Comparison of ENCODE assay signal across 30 cellular contexts in genomic region chr7:66664590-66665293, GRCh38. TPM values are rescaled to one million over a fixed set of nuclear protein-coding genes. Genes with fewer than 3 reads are reported as not detected.
A peak's percentile ranks its signal among the peaks of the same experiment; 100 is the strongest.
DNase-seq lines count a peak whose midpoint lies in the region; ATAC-seq, FAIRE-seq and TF ChIP-seq lines count a peak whose summit lies in the region.
"Had no signal": no experiment of that assay in that cellular context is flagged by ENCODE, and none has a peak within 500 bp of the region (broad histone marks: within the 10 kb centered on the region; RNA-seq: fewer than 3 reads in every experiment).

No MANE protein-coding gene starts in this region.

- peak overlapping the region in 1 of 9 donors; percentile 27 for H3K27ac Mint-ChIP-seq in naive thymus-derived CD4-positive, alpha-beta T cell
- H3K27ac Mint-ChIP-seq in HFFc6 = no peak overlapping the region
- H3K27ac Mint-ChIP-seq: activated CD4-positive, alpha-beta memory T cell treated with anti-CD3 and anti-CD28 coated beads, Interleukin-2, amount 10 ng/mL, durations not matched to agents 7 days and 5 days; dendritic cell treated with granulocyte-macrophage colony-stimulating factor and Interleukin-4, amounts not matched to agents 40 ng/mL and 50 ng/mL, for 4 days had no signal

- H3K9me3 Mint-ChIP-seq in naive thymus-derived CD4-positive, alpha-beta T cell = peaks cover 0 to 4% (median 0%) of the 10 kb centered on the region in 11 donors
- H3K9me3 Mint-ChIP-seq in HFFc6 = no peaks in the 10 kb centered on the region
- H3K9me3 Mint-ChIP-seq: activated CD4-positive, alpha-beta memory T cell treated with anti-CD3 and anti-CD28 coated beads, Interleukin-2, amount 10 ng/mL, durations not matched to agents 7 days and 5 days; dendritic cell treated with granulocyte-macrophage colony-stimulating factor and Interleukin-4, amounts not matched to agents 40 ng/mL and 50 ng/mL, for 4 days had no signal

- no TSS peak for BruUV-seq in K562 (replicated peaks; lab: Mats Ljungman, UMichigan)

- ATAC-seq in K562 (peak; percentile 67), HG02678 (IDR thresholded peaks at IDR 0.05; ENCODE audit: unreplicated experiment) (no peak)
- peak; percentile 18 for ATAC-seq in naive thymus-derived CD4-positive, alpha-beta T cell
- ATAC-seq: activated CD4-positive, CD25-positive, alpha-beta regulatory T cell treated with anti-CD3 and anti-CD28 coated beads, Interleukin-2, amount 50 U/mL, for 24 hours; stimulated activated naive CD8-positive, alpha-beta T cell treated with anti-CD3 and anti-CD28 coated beads, Interleukin-15, Interleukin-2, amounts not matched to agents 100 U/mL and 50 U/mL, for 24 hours had no signal

- FAIRE-seq in K562 (lab: Jason Lieb, UNC) = no peak
- FAIRE-seq: bronchial epithelial cell, endothelial cell of umbilical vein, G401.6, GM18507, HTR-8/SVneo had no signal

- no peak overlapping the region for H3K4me3 Mint-ChIP-seq in naive thymus-derived CD4-positive, alpha-beta T cell
- no peak overlapping the region for H3K4me3 Mint-ChIP-seq in HFFc6
- H3K4me3 Mint-ChIP-seq: activated CD4-positive, alpha-beta memory T cell treated with anti-CD3 and anti-CD28 coated beads, Interleukin-2, amount 10 ng/mL, durations not matched to agents 7 days and 5 days; CD14-positive monocyte; dendritic cell treated with granulocyte-macrophage colony-stimulating factor and Interleukin-4, amounts not matched to agents 40 ng/mL and 50 ng/mL, for 4 days had no signal

- peaks cover 13% of the 10 kb centered on the region; the same call in 2 of the 3 replicates for H3K36me3 ChIP-seq in K562 (ENCODE audit: control insufficient read depth, insufficient read depth, low read length)
- peaks cover 0 to 6% (median 0%) of the 10 kb centered on the region in 3 experiments for H3K36me3 ChIP-seq in naive thymus-derived CD4-positive, alpha-beta T cell (ENCODE audit: control insufficient read depth in 2 of 3, insufficient read depth in 3 of 3, low read length in 3 of 3)
- H3K36me3 ChIP-seq: thyroid gland had no signal

- H3K9me3 ChIP-seq in K562 (replicated peaks; ENCODE audit: control insufficient read depth, insufficient read depth, low read depth, low read length) = peaks cover 5% of the 10 kb centered on the region; the same call in 1 of the 2 replicates
- H3K9me3 ChIP-seq in naive thymus-derived CD4-positive, alpha-beta T cell (ENCODE audit: control insufficient read depth in 2 of 3, low read length in 3 of 3) = peaks cover 0 to 5% (median 0%) of the 10 kb centered on the region in 3 experiments
- H3K9me3 ChIP-seq: thyroid gland had no signal

- H3K27ac ChIP-seq in K562 (ENCODE audit: extremely low read depth, low read depth, low read length) = no peak overlapping the region
- no peak overlapping the region for H3K27ac ChIP-seq in naive thymus-derived CD4-positive, alpha-beta T cell (ENCODE audit: low read depth, low read length)
- H3K27ac ChIP-seq: RWPE1, thyroid gland had no signal

- intact Hi-C loops in K562 (cut with micrococcal nuclease) = no loop called here
- intact Hi-C loops in naive thymus-derived CD4-positive, alpha-beta T cell (cut with micrococcal nuclease) = no loop called here

- peaks cover 0 to 12% (median 0%) of the 10 kb centered on the region in 5 donors for H3K36me3 Mint-ChIP-seq in naive thymus-derived CD4-positive, alpha-beta T cell
- H3K36me3 Mint-ChIP-seq in HFFc6 (ENCODE audit: low read depth) = peaks cover 11% of the 10 kb centered on the region

- CTCF ChIA-PET in K562 (lab: Yijun Ruan, JAX; ENCODE audit: low intra/inter-chr PET ratio) = no interaction called here
- CTCF ChIA-PET in naive thymus-derived CD4-positive, alpha-beta T cell (lab: Charles Lee) = interaction anchor here (0.9 kb wide), 1 partner anchor 10 kb away, joined by 3 read pairs; no protein-coding TSS in a partner anchor

- H3K4me1 Mint-ChIP-seq in naive thymus-derived CD4-positive, alpha-beta T cell = peaks cover under 1 to 12% (median 5%) of the 10 kb centered on the region in 7 donors
- H3K4me1 Mint-ChIP-seq in HFFc6 (ENCODE audit: low read depth) = no peaks in the 10 kb centered on the region
- H3K4me1 Mint-ChIP-seq: activated CD4-positive, alpha-beta memory T cell treated with anti-CD3 and anti-CD28 coated beads, Interleukin-2, amount 10 ng/mL, durations not matched to agents 7 days and 5 days; CD14-positive monocyte had no signal

- DNase-seq in DMS 273 (lab: John Stamatoyannopoulos, UW; ENCODE audit: unreplicated experiment) = peak; percentile 98
- peak; percentile 67 for DNase-seq in NCI-H2171 (lab: John Stamatoyannopoulos, UW)
- DNase-seq in K562 (ENCODE audit: extremely low read depth in 1 of 4, low spot score in 3 of 4) = peak in 1 of 4 experiments; percentile 30
- DNase-seq in naive thymus-derived CD4-positive, alpha-beta T cell = no peak
- DNase-seq in NCI-H2029 treated with DMSO at 0.1 percent for 48 hours (lab: John Stamatoyannopoulos, UW) = no peak
- no peak for DNase-seq in HFFc6
- no peak for DNase-seq in KG1 (lab: John Stamatoyannopoulos, UW)
- DNase-seq: activated CD4-positive, alpha-beta memory T cell treated with anti-CD3 and anti-CD28 coated beads, Interleukin-2, amount 10 ng/mL, durations not matched to agents 7 days and 5 days; activated gamma-delta T cell treated with Interleukin-2 at 50 U/mL for 16 hours; activated T-cell treated with anti-CD3 and anti-CD28 coated beads for 4 hours; Karpas-422; NCI-H1930; NCI-H345; nucleus accumbens; retina; stimulated activated CD4-positive, alpha-beta T cell treated with anti-CD3 and anti-CD28 coated beads, Interleukin-12 subunit alpha, Interleukin-12 subunit beta, amount 100 ng/mL, for 4 hours; stimulated activated CD4-positive, alpha-beta T cell treated with anti-CD3 and anti-CD28 coated beads, Interleukin-4, amount 100 ng/mL, for 4 hours; stimulated activated naive CD8-positive, alpha-beta T cell treated with anti-CD3 and anti-CD28 coated beads, Interleukin-15, Interleukin-2, amounts not matched to agents 100 U/mL and 50 U/mL, for 24 hours; T1000; thyroid gland had no signal

- peaks cover 16% of the 10 kb centered on the region; the same call in 1 of the 2 replicates for H4K20me1 ChIP-seq in K562 (replicated peaks; ENCODE audit: control insufficient read depth, insufficient read depth, low read length)

- H3K27me3 Mint-ChIP-seq in naive thymus-derived CD4-positive, alpha-beta T cell = no peaks in the 10 kb centered on the region
- H3K27me3 Mint-ChIP-seq in HFFc6 (ENCODE audit: insufficient read depth) = no peaks in the 10 kb centered on the region; the same call in 1 of the 2 replicates
- H3K27me3 Mint-ChIP-seq: activated CD4-positive, alpha-beta memory T cell treated with anti-CD3 and anti-CD28 coated beads, Interleukin-2, amount 10 ng/mL, durations not matched to agents 7 days and 5 days; dendritic cell treated with granulocyte-macrophage colony-stimulating factor and Interleukin-4, amounts not matched to agents 40 ng/mL and 50 ng/mL, for 4 days had no signal

- peaks cover 22% of the 10 kb centered on the region for H3K79me2 ChIP-seq in K562 (ENCODE audit: control insufficient read depth, insufficient read depth, low read length)

- POLR2A ChIA-PET in K562 (lab: Yijun Ruan, JAX) = interaction anchor here (2.9 kb wide), 1 partner anchor 10 kb away, joined by 13 read pairs; no protein-coding TSS in a partner anchor
- POLR2A ChIA-PET in naive thymus-derived CD4-positive, alpha-beta T cell (lab: Charles Lee) = interaction anchor here (0.7 kb wide), 1 partner anchor 45 kb away, joined by 3 read pairs; no protein-coding TSS in a partner anchor

- no peak for TF ChIP-seq POLR2A in K562 (conservative IDR thresholded peaks at IDR 0.05)

- TF ChIP-seq EP300 in K562 (IDR thresholded peaks at IDR 0.05; ENCODE audit: low read length) = no peak

- no peak for TF ChIP-seq CTCF in K562 (IDR thresholded peaks at IDR 0.05 in 2 of 3, conservative IDR thresholded peaks at IDR 0.05 in 1 of 3; ENCODE audit: insufficient read depth in 2 of 3, low read depth in 1 of 3, low read length in 3 of 3)
- TF ChIP-seq CTCF in HFFc6 (IDR thresholded peaks at IDR 0.05) = no peak

- in situ Hi-C loops in K562 (cut with MboI) = no loop called here

- H3K4me3 ChIP-seq in K562 = no peak overlapping the region
- H3K4me3 ChIP-seq in naive thymus-derived CD4-positive, alpha-beta T cell (ENCODE audit: low read length) = no peak overlapping the region
- H3K4me3 ChIP-seq: thyroid gland had no signal

- H3K4me2 ChIP-seq in K562 (ENCODE audit: insufficient read depth, low read length) = no peak overlapping the region

- H3K4me1 ChIP-seq in K562 (replicated peaks in 1 of 2; ENCODE audit: control insufficient read depth in 2 of 2, insufficient read depth in 2 of 2, low read length in 2 of 2) = peaks cover 0 to 11% of the 10 kb centered on the region in 2 experiments; a peak in 2 of 5 replicates
- no peaks in the 10 kb centered on the region for H3K4me1 ChIP-seq in naive thymus-derived CD4-positive, alpha-beta T cell (ENCODE audit: control insufficient read depth in 2 of 2, insufficient read depth in 2 of 2, low read length in 2 of 2)
- H3K4me1 ChIP-seq: thyroid gland had no signal

- no peak overlapping the region for H2AFZ ChIP-seq in K562 (ENCODE audit: low read depth, low read length)

- H3K9me1 ChIP-seq in K562 (ENCODE audit: control insufficient read depth, insufficient read depth, low read length) = peaks cover 4% of the 10 kb centered on the region

- WGBS in K562 (ENCODE audit: insufficient coverage, low coverage, missing lambda C conversion rate) = 61% methylated on average over 22 of the region's 24 CpGs

- H3K9ac ChIP-seq in K562 (ENCODE audit: insufficient read depth in 1 of 2, low read depth in 2 of 2, low read length in 2 of 2) = peak overlapping the region in 1 of 2 experiments; percentile 82; a peak in 2 of 4 replicates

- H3K27me3 ChIP-seq in K562 (ENCODE audit: control insufficient read depth in 2 of 2, insufficient read depth in 2 of 2, low read length in 2 of 2) = no peaks in the 10 kb centered on the region
- no peaks in the 10 kb centered on the region for H3K27me3 ChIP-seq in naive thymus-derived CD4-positive, alpha-beta T cell (ENCODE audit: control insufficient read depth in 2 of 2, insufficient read depth in 2 of 2, low read length in 2 of 2)
- H3K27me3 ChIP-seq: thyroid gland had no signal

- TF ChIP-seq RAD21 in K562 (CRISPR knock-in tag; conservative IDR thresholded peaks at IDR 0.05 in 1 of 2, IDR thresholded peaks at IDR 0.05 in 1 of 2) = no peak

RNA-seq across cellular contexts. Expression of gene KCTD7, which starts 36.1 kb away (rescaled TPM):
- 25.1 and 37.5 TPM in 2 replicates for total RNA-seq in K562 (2011; cell fraction: chromatin; rRNA removed; ENCODE audit: low replicate concordance)
- 22.6 and 24.3 TPM in 2 replicates for total RNA-seq in K562 (2011; cell fraction: nucleolus; rRNA removed)
- total RNA-seq in K562 (2011; cell fraction: nucleoplasm; rRNA removed) = 26.7 and 37.0 TPM in 2 replicates
- total RNA-seq in K562 (2014; rRNA removed) (5.0 and 10.3 TPM in 2 replicates), K562 (2014; rRNA removed; fragmentation: Illumina TruSeq; extraction: Trizol) (9.0 and 9.6 TPM in 2 replicates), K562 (2015; rRNA removed; fragmentation: Illumina TruSeq; extraction: Trizol) (7.6 and 8.2 TPM in 2 replicates), K562 (2021) (11.4 and 12.3 TPM in 2 replicates)
- polyA plus RNA-seq in K562 (2011; rRNA removed) (23.6 and 26.0 TPM in 2 replicates), K562 (2014; fragmentation: Illumina TruSeq; extraction: Trizol) (10.6 and 11.8 TPM in 2 replicates), K562 (2014; fragmentation: Nextera tagmentation; extraction: Ambion mirVana) (1 to 10 TPM; 1.5 to 1.7 TPM), K562 (2014; rRNA removed) (10.1 and 11.7 TPM in 2 replicates)
- polyA plus RNA-seq in K562 (2011; cell fraction: cytosol; rRNA removed) = 25.6 and 33.4 TPM in 2 replicates
- polyA plus RNA-seq in K562 (2011; cell fraction: nucleus; rRNA removed) = 46.8 and 68.8 TPM in 2 replicates
- polyA plus RNA-seq in K562 (2012) = 7.9 and 17.0 TPM in 2 replicates
- polyA minus RNA-seq in K562 (2011; rRNA and poly(A)+ RNA removed) = 10.4 and 17.3 TPM in 2 replicates
- polyA minus RNA-seq in K562 (2011; cell fraction: cytosol; rRNA and poly(A)+ RNA removed) = 7.6 and 9.8 TPM in 2 replicates
- 10.2 and 12.0 TPM in 2 replicates for polyA minus RNA-seq in K562 (2011; cell fraction: nucleus; rRNA and poly(A)+ RNA removed)
- total RNA-seq in naive thymus-derived CD4-positive, alpha-beta T cell = 10 to 100 TPM; 22.9 to 43.6 (median 33.8) TPM
- 10 to 100 TPM; 10.4 to 14.4 TPM for polyA plus RNA-seq in naive thymus-derived CD4-positive, alpha-beta T cell
- total RNA-seq in HFFc6 (2021; fragmentation: NEBNext Ultra II Directional; extraction: Animal tissue kit (Norgen Biotek cat#: 25700)) = 10 to 100 TPM in 3 of 6 experiments, 1 to 10 TPM in 3; 8.2 to 11.8 (median 10.1) TPM

Comparison
In these comparisons a context has a peak if more than half of its experiments do, and no peak if none do; other contexts are left out.
1. DNase-seq: peak in DMS 273 (single experiment) and NCI-H2171 (single experiment); none in naive thymus-derived CD4-positive, alpha-beta T cell (0 of 9), NCI-H2029 treated with DMSO at 0.1 percent for 48 hours (single experiment), HFFc6 (single experiment) and KG1 (single experiment).